In genomic region chr22:29128891-29129643, GRCh38 we compare ENCODE assay signal across 13 cellular contexts. TPM values are rescaled to one million over a fixed set of nuclear protein-coding genes. Genes with fewer than 3 reads are reported as not detected.
A peak's percentile ranks its signal among the peaks of the same experiment; 100 is the strongest.
DNase-seq lines count a peak whose midpoint lies in the region; ATAC-seq and TF ChIP-seq lines count a peak whose summit lies in the region.
"Had no signal": no experiment of that assay in that cellular context is flagged by ENCODE, and none has a peak within 500 bp of the region (broad histone marks: within the 10 kb centered on the region; RNA-seq: fewer than 3 reads in every experiment).

No MANE protein-coding gene starts in this region.

- no peak overlapping the region for H3K4me3 Mint-ChIP-seq in WTC11

- DNase-seq in activated CD8-positive, alpha-beta memory T cell treated with anti-CD3 and anti-CD28 coated beads for 24 hours, result peak; percentile 28
- DNase-seq in activated CD8-positive, alpha-beta memory T cell treated with anti-CD3 and anti-CD28 coated beads, Interleukin-2, amount 50 U/mL, for 4 hours, result no peak
- DNase-seq in WTC11 (ENCODE audit: low spot score) (no peak), upper lobe of left lung (no peak), COR-L47 (lab: John Stamatoyannopoulos, UW) (no peak), NOMO-1 treated with dmso at 0.1 percent for 144 hours (lab: John Stamatoyannopoulos, UW; ENCODE audit: unreplicated experiment) (no peak)
- no peak for DNase-seq in stimulated activated CD8-positive, alpha-beta memory T cell treated with anti-CD3 and anti-CD28 coated beads, Interleukin-4, amount 100 ng/mL, for 48 hours
- DNase-seq: activated CD4-positive, CD25-positive, alpha-beta regulatory T cell; activated T-cell treated with anti-CD3 and anti-CD28 coated beads, Interleukin-2, amount 50 U/mL, for 48 hours; GOT3; NCI-H526 treated with DMSO at 0.1 percent for 48 hours; trophoblast cell had no signal

- peaks cover 3% of the 10 kb centered on the region; the same call in 1 of the 2 replicates for H3K4me1 Mint-ChIP-seq in WTC11

- peaks cover 9% of the 10 kb centered on the region for H3K4me1 ChIP-seq in mesodermal cell (ENCODE audit: control insufficient read depth, insufficient read depth, low read length, poor library complexity, severe bottlenecking)
- peaks cover 0 to 10% (median 5%) of the 10 kb centered on the region in 4 donors for H3K4me1 ChIP-seq in upper lobe of left lung

- TF ChIP-seq CTCF in WTC11 (IDR thresholded peaks at IDR 0.05), result no peak
- TF ChIP-seq CTCF in upper lobe of left lung (IDR thresholded peaks at IDR 0.05), result no peak

- H3K27ac ChIP-seq in mesodermal cell (ENCODE audit: low read depth, low read length, severe bottlenecking) (peak overlapping the region; percentile 62), upper lobe of left lung (peak overlapping the region in 1 of 4 donors; percentile 57)

- H3K4me3 ChIP-seq in mesodermal cell (ENCODE audit: extremely low read depth, insufficient read depth, low read length, poor library complexity, severe bottlenecking) (no peak overlapping the region), upper lobe of left lung (no peak overlapping the region)

- H3K27me3 ChIP-seq in upper lobe of left lung, result no peaks in the 10 kb centered on the region

- 86 to 93% methylated on average over 8 to 9 of the region's 11 CpGs for WGBS in mesodermal cell (ENCODE audit: insufficient coverage in 2 of 2), 2 experiments
- WGBS in upper lobe of left lung, 2 donors, result 77% methylated on average over 11 of the region's 11 CpGs

- 0 out of 2 replicates have a peak overlapping the region, but pooled peaks have one; percentile 57 for H3K27ac Mint-ChIP-seq in WTC11

- H3K9me3 Mint-ChIP-seq in WTC11, result 0 out of 2 replicates have a peak, but pooled peaks cover 3% of the 10 kb centered on the region

- H3K9me3 ChIP-seq in mesodermal cell (ENCODE audit: control insufficient read depth, low read length) (peaks cover 3% of the 10 kb centered on the region), upper lobe of left lung (no peaks in the 10 kb centered on the region)

- H3K36me3 Mint-ChIP-seq in WTC11, result no peaks in the 10 kb centered on the region

- no peak for TF ChIP-seq EP300 in upper lobe of left lung (IDR thresholded peaks at IDR 0.05)

- no peak for TF ChIP-seq POLR2A in upper lobe of left lung (IDR thresholded peaks at IDR 0.05)

- POLR2A ChIA-PET in WTC11 (lab: Charles Lee), result no interaction called here

- H3K36me3 ChIP-seq in mesodermal cell (ENCODE audit: control insufficient read depth, insufficient read depth, low read length) (peaks cover 3% of the 10 kb centered on the region), upper lobe of left lung (peaks cover 0 to 15% (median 0%) of the 10 kb centered on the region in 4 donors)

- CTCF ChIA-PET in WTC11 (lab: Charles Lee), result interaction anchor here (1.6 kb wide), 1 partner anchor 25 kb away, joined by 6 read pairs; no protein-coding TSS in a partner anchor

- H3K27me3 Mint-ChIP-seq in WTC11 (ENCODE audit: low read depth), result no peaks in the 10 kb centered on the region

- ATAC-seq in WTC11 (no peak), upper lobe of left lung (ENCODE audit: low FRiP score in 2 of 2) (peak; percentile 40 to 57)

TF ChIP-seq in WTC11, 78 proteins besides CTCF, POLR2A, EP300 and RAD21:
- TF ChIP-seq ZNF416 (CRISPR knock-in tag; IDR thresholded peaks at IDR 0.05) (no peak), ZNF532 (CRISPR knock-in tag; IDR thresholded peaks at IDR 0.05; ENCODE audit: borderline replicate concordance) (no peak), ZNF281 (CRISPR knock-in tag; IDR thresholded peaks at IDR 0.05) (no peak), GRHL2 (CRISPR knock-in tag; IDR thresholded peaks at IDR 0.05; ENCODE audit: insufficient replicate concordance, severe bottlenecking) (no peak), KAT7 (CRISPR knock-in tag; IDR thresholded peaks at IDR 0.05; ENCODE audit: borderline replicate concordance) (no peak), ZNF138 (CRISPR knock-in tag; conservative IDR thresholded peaks at IDR 0.05) (no peak)
- TF ChIP-seq, protein P1, sequence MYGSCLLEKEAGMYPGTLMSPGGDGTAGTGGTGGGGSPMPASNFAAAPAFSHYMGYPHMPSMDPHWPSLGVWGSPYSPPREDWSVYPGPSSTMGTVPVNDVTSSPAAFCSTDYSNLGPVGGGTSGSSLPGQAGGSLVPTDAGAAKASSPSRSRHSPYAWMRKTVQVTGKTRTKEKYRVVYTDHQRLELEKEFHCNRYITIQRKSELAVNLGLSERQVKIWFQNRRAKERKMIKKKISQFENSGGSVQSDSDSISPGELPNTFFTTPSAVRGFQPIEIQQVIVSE (CRISPR knock-in tag; IDR thresholded peaks at IDR 0.05; ENCODE audit: borderline replicate concordance), result no peak
- TF ChIP-seq, protein P2, sequence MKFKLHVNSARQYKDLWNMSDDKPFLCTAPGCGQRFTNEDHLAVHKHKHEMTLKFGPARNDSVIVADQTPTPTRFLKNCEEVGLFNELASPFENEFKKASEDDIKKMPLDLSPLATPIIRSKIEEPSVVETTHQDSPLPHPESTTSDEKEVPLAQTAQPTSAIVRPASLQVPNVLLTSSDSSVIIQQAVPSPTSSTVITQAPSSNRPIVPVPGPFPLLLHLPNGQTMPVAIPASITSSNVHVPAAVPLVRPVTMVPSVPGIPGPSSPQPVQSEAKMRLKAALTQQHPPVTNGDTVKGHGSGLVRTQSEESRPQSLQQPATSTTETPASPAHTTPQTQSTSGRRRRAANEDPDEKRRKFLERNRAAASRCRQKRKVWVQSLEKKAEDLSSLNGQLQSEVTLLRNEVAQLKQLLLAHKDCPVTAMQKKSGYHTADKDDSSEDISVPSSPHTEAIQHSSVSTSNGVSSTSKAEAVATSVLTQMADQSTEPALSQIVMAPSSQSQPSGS (CRISPR knock-in tag; IDR thresholded peaks at IDR 0.05; ENCODE audit: borderline replicate concordance, low read depth), result no peak

RNA-seq across cellular contexts. Expression of gene KREMEN1, which starts 56.2 kb away (rescaled TPM):
- total RNA-seq in WTC11 (2021) (4.1 to 5.8 TPM (median 5.4 TPM) in 3 replicates), upper lobe of left lung (10 to 100 TPM in 5 of 6 donors, 1 to 10 TPM in 1; 8.4 to 24.3 (median 15.9) TPM)
- 21.5 TPM for polyA plus RNA-seq in mesodermal cell (2013, experiment 1 of 2)
- 15.1 TPM for polyA plus RNA-seq in mesodermal cell (2013, experiment 2 of 2)
